Comparison of ENCODE assay signal across 17 cellular contexts in the genomic region with DNA sequence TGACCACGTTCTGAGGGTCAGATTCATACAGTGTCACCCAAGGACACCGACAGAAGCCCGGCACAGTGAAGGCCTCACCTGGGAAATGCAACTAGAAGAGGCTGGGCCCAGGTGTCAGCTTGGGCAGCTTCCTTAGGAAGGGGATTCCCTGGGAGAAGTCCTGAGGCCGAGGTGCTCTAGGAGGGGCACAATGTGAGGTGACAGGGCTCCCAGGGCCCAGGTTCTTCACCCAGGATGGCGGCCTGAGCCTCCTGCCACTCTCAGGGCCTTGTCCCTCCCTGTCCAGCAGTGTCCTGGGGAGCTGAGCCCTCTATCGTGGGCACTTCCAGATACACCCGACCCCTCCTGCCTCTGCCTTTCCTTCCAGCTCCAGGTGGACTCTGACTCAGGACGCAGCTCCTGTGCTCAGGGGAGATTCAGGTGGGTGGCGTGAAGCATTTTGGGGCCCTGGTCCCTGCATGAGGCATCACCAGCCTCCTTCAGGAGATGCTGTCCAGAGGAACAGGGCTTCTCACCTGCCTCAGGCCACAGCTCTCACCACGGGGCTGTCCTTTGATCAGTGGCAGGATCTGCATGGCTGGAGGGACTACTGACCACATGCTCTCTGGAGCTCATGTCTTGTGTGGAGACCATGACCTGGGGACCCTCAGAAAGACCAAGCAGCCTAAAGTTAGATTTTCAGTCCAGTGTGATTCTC. TPM values are rescaled to one million over a fixed set of nuclear protein-coding genes. Genes with fewer than 3 reads are reported as not detected.
DNase-seq lines count a peak whose midpoint lies in the region; ATAC-seq, FAIRE-seq and TF ChIP-seq lines count a peak whose summit lies in the region.
"Had no signal": no experiment of that assay in that cellular context is flagged by ENCODE, and none has a peak within 500 bp of the region (broad histone marks: within the 10 kb centered on the region; RNA-seq: fewer than 3 reads in every experiment).

No MANE protein-coding gene starts in this region.

- H3K4me3 Mint-ChIP-seq in activated CD8-positive, alpha-beta T cell treated with anti-CD3 and anti-CD28 coated beads for 36 hours, result no peak overlapping the region
- H3K4me3 Mint-ChIP-seq in activated CD8-positive, alpha-beta T cell treated with anti-CD3 and anti-CD28 coated beads, Interleukin-2, amount 10 ng/mL, durations not matched to agents 7 days and 5 days, result no peak overlapping the region

- H3K4me1 ChIP-seq in PC-3 (ENCODE audit: insufficient read depth, low read length) (peaks cover 32% of the 10 kb centered on the region), HepG2 (ENCODE audit: insufficient read depth, low read length) (no peaks in the 10 kb centered on the region), aorta (ENCODE audit: control insufficient read depth in 1 of 2, insufficient read depth in 2 of 2, low read length in 2 of 2) (no peaks in the 10 kb centered on the region)

- WGBS in HepG2 (ENCODE audit: low lambda C conversion rate), result 22% methylated on average over 6 of the region's 10 CpGs
- 73 to 82% methylated on average over 10 of the region's 10 CpGs for WGBS in aorta, 2 donors

- H3K4me2 ChIP-seq in PC-3 (ENCODE audit: low read length) (no peak overlapping the region), HepG2 (ENCODE audit: low read depth, low read length) (no peak overlapping the region)

- intact Hi-C loops in activated CD8-positive, alpha-beta T cell treated with anti-CD3 and anti-CD28 coated beads for 36 hours (cut with micrococcal nuclease), result no loop called here
- intact Hi-C loops in PC-3 (cut with micrococcal nuclease), result no loop called here
- intact Hi-C loops in HepG2 (cut with micrococcal nuclease; ENCODE audit: unreplicated experiment), result no loop called here
- intact Hi-C loops in aorta (cut with DNase I), result no loop called here

- H4K20me1 ChIP-seq in PC-3 (ENCODE audit: low read length) (no peaks in the 10 kb centered on the region), HepG2 (ENCODE audit: insufficient read depth, low read length) (no peaks in the 10 kb centered on the region)

- no peak overlapping the region for H3K4me3 ChIP-seq in PC-3 (ENCODE audit: low read length)
- H3K4me3 ChIP-seq in HepG2 (replicated peaks in 1 of 3; ENCODE audit: insufficient read depth in 1 of 3, low read depth in 2 of 3, low read length in 3 of 3), result no peak overlapping the region
- H3K4me3 ChIP-seq in aorta (ENCODE audit: low read length in 2 of 2), result no peak overlapping the region
- H3K4me3 ChIP-seq: GM23248 had no signal

- CTCF ChIA-PET in activated CD8-positive, alpha-beta T cell treated with anti-CD3 and anti-CD28 coated beads for 36 hours (lab: Charles Lee), result interaction anchor here (0.8 to 1.7 kb wide), 6 partner anchors 17 to 117 kb away, joined by 3 to 7 read pairs (median 4); no protein-coding TSS in a partner anchor
- CTCF ChIA-PET in activated CD8-positive, alpha-beta T cell treated with anti-CD3 and anti-CD28 coated beads, Interleukin-2, amount 10 ng/mL, durations not matched to agents 7 days and 5 days (lab: Charles Lee), result interaction anchor here (0.6 to 3.5 kb wide), 12 partner anchors 10 to 257 kb away, joined by 3 to 15 read pairs (median 4); no protein-coding TSS in a partner anchor
- CTCF ChIA-PET in PC-3 (lab: Charles Lee), result interaction anchor here (1.0 kb wide), 1 partner anchor 36 kb away, joined by 3 read pairs; no protein-coding TSS in a partner anchor
- CTCF ChIA-PET in HepG2 (lab: Yijun Ruan, JAX; ENCODE audit: low intra/inter-chr PET ratio, low total read pairs), result no interaction called here

- TF ChIP-seq EP300 in HepG2 (IDR thresholded peaks at IDR 0.05; ENCODE audit: low read depth in 2 of 2, low read length in 2 of 2) (no peak), HepG2 (CRISPR knock-in tag; IDR thresholded peaks at IDR 0.05; ENCODE audit: borderline replicate concordance) (no peak)

- H3K27ac Mint-ChIP-seq in activated CD8-positive, alpha-beta T cell treated with anti-CD3 and anti-CD28 coated beads for 36 hours, result no peak overlapping the region
- no peak overlapping the region for H3K27ac Mint-ChIP-seq in activated CD8-positive, alpha-beta T cell treated with anti-CD3 and anti-CD28 coated beads, Interleukin-2, amount 10 ng/mL, durations not matched to agents 7 days and 5 days

- no peaks in the 10 kb centered on the region for H3K9me2 ChIP-seq in PC-3 (replicated peaks; ENCODE audit: low read length)

- H3K27me3 ChIP-seq in PC-3 (ENCODE audit: low read length), result no peaks in the 10 kb centered on the region
- peaks cover 0 to 12% of the 10 kb centered on the region in 2 experiments; a peak in 2 of 5 replicates for H3K27me3 ChIP-seq in HepG2 (ENCODE audit: control insufficient read depth in 1 of 2, insufficient read depth in 2 of 2, low read length in 2 of 2)
- no peaks in the 10 kb centered on the region for H3K27me3 ChIP-seq in aorta (ENCODE audit: control insufficient read depth in 1 of 2, insufficient read depth in 2 of 2, low read length in 1 of 2)

- in situ Hi-C loops in HepG2 (cut with HindIII; ENCODE audit: extremely low pct_ligation_motif_present, low pct_unique_long_range_greater_than_20kb), result no loop called here

- H3F3A ChIP-seq in PC-3 (ENCODE audit: low read length, unreplicated experiment), result no peaks in the 10 kb centered on the region

- no peaks in the 10 kb centered on the region for H3K9me3 Mint-ChIP-seq in activated CD8-positive, alpha-beta T cell treated with anti-CD3 and anti-CD28 coated beads for 36 hours
- H3K9me3 Mint-ChIP-seq in activated CD8-positive, alpha-beta T cell treated with anti-CD3 and anti-CD28 coated beads, Interleukin-2, amount 10 ng/mL, durations not matched to agents 7 days and 5 days (ENCODE audit: insufficient read depth), result no peaks in the 10 kb centered on the region

- H3K36me3 Mint-ChIP-seq in activated CD8-positive, alpha-beta T cell treated with anti-CD3 and anti-CD28 coated beads for 36 hours (ENCODE audit: low read depth), result no peaks in the 10 kb centered on the region
- no peaks in the 10 kb centered on the region for H3K36me3 Mint-ChIP-seq in activated CD8-positive, alpha-beta T cell treated with anti-CD3 and anti-CD28 coated beads, Interleukin-2, amount 10 ng/mL, durations not matched to agents 7 days and 5 days (ENCODE audit: low read depth)

- TF ChIP-seq RAD21 in HepG2 (CRISPR knock-in tag; IDR thresholded peaks at IDR 0.05), result no peak

- POLR2A ChIA-PET in activated CD8-positive, alpha-beta T cell treated with anti-CD3 and anti-CD28 coated beads for 36 hours (lab: Charles Lee), result interaction anchor here (1.9 kb wide), 1 partner anchor 10 kb away, joined by 5 read pairs; no protein-coding TSS in a partner anchor
- POLR2A ChIA-PET in activated CD8-positive, alpha-beta T cell treated with anti-CD3 and anti-CD28 coated beads, Interleukin-2, amount 10 ng/mL, durations not matched to agents 7 days and 5 days (lab: Charles Lee), result no interaction called here
- POLR2A ChIA-PET in PC-3 (lab: Charles Lee; ENCODE audit: unreplicated experiment), result no interaction called here
- POLR2A ChIA-PET in HepG2 (lab: Yijun Ruan, JAX), result no interaction called here

- TF ChIP-seq CTCF in activated CD8-positive, alpha-beta T cell treated with anti-CD3 and anti-CD28 coated beads for 36 hours (IDR thresholded peaks at IDR 0.05), result peak; percentile 1
- TF ChIP-seq CTCF in PC-3 (conservative IDR thresholded peaks at IDR 0.05; ENCODE audit: low read depth, low read length) (no peak), HepG2 (CRISPR knock-in tag; IDR thresholded peaks at IDR 0.05) (no peak)

- H3K9ac ChIP-seq in PC-3 (ENCODE audit: low read length) (peak overlapping the region; percentile 32; the same call in 1 of the 2 replicates), HepG2 (ENCODE audit: insufficient read depth, low read depth, low read length) (no peak overlapping the region)
- H3K9ac ChIP-seq: GM23248 had no signal

- H3K36me3 ChIP-seq in PC-3 (ENCODE audit: low read depth, low read length) (no peaks in the 10 kb centered on the region), HepG2 (replicated peaks in 1 of 2; ENCODE audit: control insufficient read depth in 1 of 2, insufficient read depth in 2 of 2, low read length in 2 of 2) (no peaks in the 10 kb centered on the region), aorta (ENCODE audit: control insufficient read depth in 1 of 2, insufficient read depth in 2 of 2, low read length in 1 of 2) (no peaks in the 10 kb centered on the region)

- H2AFZ ChIP-seq in PC-3 (ENCODE audit: low read length), result no peak overlapping the region
- H2AFZ ChIP-seq in HepG2 (ENCODE audit: low read length), result no peak overlapping the region
- H2AFZ ChIP-seq: GM23248 had no signal

- no peak for ATAC-seq in activated CD8-positive, alpha-beta T cell treated with anti-CD3 and anti-CD28 coated beads for 36 hours
- ATAC-seq in activated CD8-positive, alpha-beta T cell treated with anti-CD3 and anti-CD28 coated beads, Interleukin-2, amount 10 ng/mL, durations not matched to agents 7 days and 5 days, result no peak
- ATAC-seq in PC-3, result no peak
- peak; percentile 27; the same call in 2 of the 3 replicates for ATAC-seq in HepG2
- ATAC-seq in aorta (ENCODE audit: low FRiP score), result no peak
- ATAC-seq: Right ventricle myocardium inferior, SK-N-SH treated with all-trans-retinoic acid at 6 μM for 48 hours had no signal

- BruUV-seq in PC-3 (replicated peaks; lab: Mats Ljungman, UMichigan) (no TSS peak), HepG2 (replicated peaks; lab: Mats Ljungman, UMichigan) (no TSS peak)

- DNase-seq in activated CD8-positive, alpha-beta T cell treated with anti-CD3 and anti-CD28 coated beads for 36 hours, result no peak
- no peak for DNase-seq in activated CD8-positive, alpha-beta T cell treated with anti-CD3 and anti-CD28 coated beads, Interleukin-2, amount 10 ng/mL, durations not matched to agents 7 days and 5 days
- DNase-seq in PC-3 (no peak), HepG2 (ENCODE audit: low spot score) (no peak), ureter (ENCODE audit: low spot score) (peak; percentile 28), MV-4-11 (lab: John Stamatoyannopoulos, UW) (no peak), aorta (no peak), NCI-H524 treated with DMSO at 0.1 percent for 48 hours (lab: John Stamatoyannopoulos, UW) (no peak)
- DNase-seq: 8988T, NCI-H1092, NCI-H2107, NCI-H345 had no signal

- no peaks in the 10 kb centered on the region for H3K27me3 Mint-ChIP-seq in activated CD8-positive, alpha-beta T cell treated with anti-CD3 and anti-CD28 coated beads for 36 hours
- peaks cover 2% of the 10 kb centered on the region for H3K27me3 Mint-ChIP-seq in activated CD8-positive, alpha-beta T cell treated with anti-CD3 and anti-CD28 coated beads, Interleukin-2, amount 10 ng/mL, durations not matched to agents 7 days and 5 days (ENCODE audit: low read depth)

- no peaks in the 10 kb centered on the region for H3K4me1 Mint-ChIP-seq in activated CD8-positive, alpha-beta T cell treated with anti-CD3 and anti-CD28 coated beads for 36 hours (ENCODE audit: low read depth)
- H3K4me1 Mint-ChIP-seq in activated CD8-positive, alpha-beta T cell treated with anti-CD3 and anti-CD28 coated beads, Interleukin-2, amount 10 ng/mL, durations not matched to agents 7 days and 5 days (ENCODE audit: low read depth), result peaks cover 9% of the 10 kb centered on the region

- H3K27ac ChIP-seq in PC-3 (ENCODE audit: low read length) (peak overlapping the region; percentile 76), HepG2 (ENCODE audit: extremely low read length, insufficient read depth, low read length) (no peak overlapping the region), aorta (ENCODE audit: low read depth in 1 of 2, low read length in 2 of 2) (no peak overlapping the region)
- H3K27ac ChIP-seq: GM23248 had no signal

- TF ChIP-seq POLR2A in HepG2 (IDR thresholded peaks at IDR 0.05; ENCODE audit: insufficient read depth in 1 of 2, low read depth in 2 of 2, low read length in 2 of 2), result no peak

- H3K79me2 ChIP-seq in PC-3 (ENCODE audit: low read length) (no peaks in the 10 kb centered on the region), HepG2 (ENCODE audit: insufficient read depth, low read length) (no peaks in the 10 kb centered on the region)

- FAIRE-seq in HepG2 (lab: Jason Lieb, UNC), result no peak

- H3K9me3 ChIP-seq in PC-3 (ENCODE audit: low read length) (no peaks in the 10 kb centered on the region), HepG2 (ENCODE audit: low read length) (no peaks in the 10 kb centered on the region), aorta (ENCODE audit: control insufficient read depth, low read length) (no peaks in the 10 kb centered on the region)
- H3K9me3 ChIP-seq: Caco-2 had no signal

RNA-seq across cellular contexts. Expression of a gene that starts 58.6 kb away (rescaled TPM):
- total RNA-seq in activated CD8-positive, alpha-beta T cell treated with anti-CD3 and anti-CD28 coated beads for 36 hours, result not detected
- not detected for total RNA-seq in activated CD8-positive, alpha-beta T cell treated with anti-CD3 and anti-CD28 coated beads, Interleukin-2, amount 10 ng/mL, durations not matched to agents 7 days and 5 days
- total RNA-seq in PC-3 (2014; rRNA removed), result not detected in 2 replicates
- not detected in 2 replicates for total RNA-seq in HepG2 (2016; rRNA removed; fragmentation: Illumina TruSeq; extraction: Trizol)
- not detected in 2 replicates for total RNA-seq in HepG2 (2016; cell fraction: cytosol; rRNA removed; fragmentation: Illumina TruSeq; extraction: Trizol; ENCODE audit: low read depth)
- total RNA-seq in HepG2 (2016; cell fraction: insoluble cytoplasmic fraction; rRNA removed; fragmentation: Illumina TruSeq; extraction: Trizol), result not detected in 2 replicates
- total RNA-seq in HepG2 (2016; cell fraction: membrane; rRNA removed; fragmentation: Illumina TruSeq; extraction: Trizol), result not detected in 2 replicates
- not detected in 2 replicates for total RNA-seq in HepG2 (2016; cell fraction: nucleus; rRNA removed; fragmentation: Illumina TruSeq; extraction: Trizol)
- not detected in 2 replicates for polyA plus RNA-seq in HepG2 (2011; rRNA removed)
- 0.06 and 0.07 TPM in 2 replicates for polyA plus RNA-seq in HepG2 (2011; cell fraction: cytosol; rRNA removed)
- polyA plus RNA-seq in HepG2 (2011; cell fraction: nucleus; rRNA removed), result 0.43 TPM in 1 of 2 replicates, not detected in the other
- polyA plus RNA-seq in HepG2 (2012), result not detected in 2 replicates
- not detected in 2 replicates for polyA plus RNA-seq in HepG2 (2016; cell fraction: cytosol; fragmentation: Illumina TruSeq; extraction: Trizol; ENCODE audit: low read depth)
- not detected in 2 replicates for polyA plus RNA-seq in HepG2 (2016; cell fraction: insoluble cytoplasmic fraction; fragmentation: Illumina TruSeq; extraction: Trizol; ENCODE audit: low read depth)
- polyA plus RNA-seq in HepG2 (2016; cell fraction: membrane; fragmentation: Illumina TruSeq; extraction: Trizol; ENCODE audit: low read depth), result not detected in 2 replicates
- polyA plus RNA-seq in HepG2 (2016; cell fraction: nucleus; fragmentation: Illumina TruSeq; extraction: Trizol; ENCODE audit: insufficient read depth, low read depth), result not detected in 2 replicates
- not detected in 2 replicates for polyA minus RNA-seq in HepG2 (2011; rRNA and poly(A)+ RNA removed; ENCODE audit: low replicate concordance)
- not detected in 2 replicates for polyA minus RNA-seq in HepG2 (2011; cell fraction: cytosol; rRNA and poly(A)+ RNA removed)
- polyA minus RNA-seq in HepG2 (2011; cell fraction: nucleus; rRNA and poly(A)+ RNA removed), result not detected in 2 replicates
- total RNA-seq in ureter, result not detected
- total RNA-seq in aorta, result not detected
- polyA plus RNA-seq in aorta, result not detected
- total RNA-seq: GM23248, HT1080, Right ventricle myocardium inferior had no signal
- polyA plus RNA-seq: GM23248 had no signal
